ENCODE assay signal across 17 cellular contexts in genomic region chr1:23741609-23742008, GRCh38. TPM values are rescaled to one million over a fixed set of nuclear protein-coding genes. Genes with fewer than 3 reads are reported as not detected.
DNase-seq lines count a peak whose midpoint lies in the region; ATAC-seq and TF ChIP-seq lines count a peak whose summit lies in the region.
"Had no signal": no experiment of that assay in that cellular context is flagged by ENCODE, and none has a peak within 500 bp of the region (broad histone marks: within the 10 kb centered on the region; RNA-seq: fewer than 3 reads in every experiment).

No MANE protein-coding gene starts in this region.

- H3K27ac Mint-ChIP-seq in activated naive CD4-positive, alpha-beta T cell treated with anti-CD3 and anti-CD28 coated beads, Interleukin-2, amount 50 U/mL, for 24 hours = no peak overlapping the region
- H3K27ac Mint-ChIP-seq in activated naive CD4-positive, alpha-beta T cell treated with anti-CD3 and anti-CD28 coated beads, Interleukin-2, amount 50 U/mL, for 72 hours = peak overlapping the region in 1 of 2 donors; percentile 82
- no peak overlapping the region for H3K27ac Mint-ChIP-seq in activated CD4-positive, alpha-beta memory T cell treated with anti-CD3 and anti-CD28 coated beads, Interleukin-2, amount 10 ng/mL, durations not matched to agents 7 days and 5 days
- no peak overlapping the region for H3K27ac Mint-ChIP-seq in glutamatergic neuron (ENCODE audit: unreplicated experiment)
- H3K27ac Mint-ChIP-seq in activated CD8-positive, alpha-beta memory T cell treated with anti-CD3 and anti-CD28 coated beads, Interleukin-2, amount 10 ng/mL, durations not matched to agents 7 days and 5 days = no peak overlapping the region

- DNase-seq in activated naive CD4-positive, alpha-beta T cell treated with anti-CD3 and anti-CD28 coated beads, Interleukin-2, amount 50 U/mL, for 72 hours (ENCODE audit: low spot score in 2 of 2) = no peak
- no peak for DNase-seq in activated CD4-positive, alpha-beta memory T cell treated with anti-CD3 and anti-CD28 coated beads, Interleukin-2, amount 10 ng/mL, durations not matched to agents 7 days and 5 days
- DNase-seq in glutamatergic neuron (no peak), tibial nerve (ENCODE audit: low spot score in 2 of 2) (no peak), SW480 (ENCODE audit: low spot score) (no peak), COLO668 (lab: John Stamatoyannopoulos, UW; ENCODE audit: unreplicated experiment) (no peak)
- no peak for DNase-seq in activated CD8-positive, alpha-beta memory T cell treated with anti-CD3 and anti-CD28 coated beads, Interleukin-2, amount 10 ng/mL, durations not matched to agents 7 days and 5 days
- DNase-seq: activated CD4-positive, CD25-positive, alpha-beta regulatory T cell; amniotic stem cell; GDM1; NCI-H1105; NCI-H69; Peyer's patch; stimulated activated CD4-positive, alpha-beta T cell treated with anti-CD3 and anti-CD28 coated beads, Interleukin-12 subunit alpha, Interleukin-12 subunit beta, amount 100 ng/mL, for 4 hours; stimulated activated naive CD8-positive, alpha-beta T cell treated with anti-CD3 and anti-CD28 coated beads, Interleukin-15, Interleukin-2, amounts not matched to agents 100 U/mL and 50 U/mL, for 24 hours had no signal

- H3K36me3 ChIP-seq in tibial nerve = no peaks in the 10 kb centered on the region

- H3K27me3 Mint-ChIP-seq in activated naive CD4-positive, alpha-beta T cell treated with anti-CD3 and anti-CD28 coated beads, Interleukin-2, amount 50 U/mL, for 24 hours = no peaks in the 10 kb centered on the region
- no peaks in the 10 kb centered on the region for H3K27me3 Mint-ChIP-seq in activated CD4-positive, alpha-beta memory T cell treated with anti-CD3 and anti-CD28 coated beads, Interleukin-2, amount 10 ng/mL, durations not matched to agents 7 days and 5 days
- peaks cover 4% of the 10 kb centered on the region for H3K27me3 Mint-ChIP-seq in glutamatergic neuron (ENCODE audit: unreplicated experiment)
- no peaks in the 10 kb centered on the region for H3K27me3 Mint-ChIP-seq in activated CD8-positive, alpha-beta memory T cell treated with anti-CD3 and anti-CD28 coated beads, Interleukin-2, amount 10 ng/mL, durations not matched to agents 7 days and 5 days

- TF ChIP-seq CTCF in glutamatergic neuron (IDR thresholded peaks at IDR 0.05; ENCODE audit: partially characterized antibody, unreplicated experiment) = no peak
- TF ChIP-seq CTCF in tibial nerve (IDR thresholded peaks at IDR 0.05) = no peak

- H3K9me3 Mint-ChIP-seq in activated naive CD4-positive, alpha-beta T cell treated with anti-CD3 and anti-CD28 coated beads, Interleukin-2, amount 50 U/mL, for 24 hours = no peaks in the 10 kb centered on the region
- no peaks in the 10 kb centered on the region for H3K9me3 Mint-ChIP-seq in activated naive CD4-positive, alpha-beta T cell treated with anti-CD3 and anti-CD28 coated beads, Interleukin-2, amount 50 U/mL, for 72 hours
- no peaks in the 10 kb centered on the region for H3K9me3 Mint-ChIP-seq in activated CD4-positive, alpha-beta memory T cell treated with anti-CD3 and anti-CD28 coated beads, Interleukin-2, amount 10 ng/mL, durations not matched to agents 7 days and 5 days
- peaks cover 10% of the 10 kb centered on the region for H3K9me3 Mint-ChIP-seq in glutamatergic neuron (ENCODE audit: unreplicated experiment)
- H3K9me3 Mint-ChIP-seq in activated CD8-positive, alpha-beta memory T cell treated with anti-CD3 and anti-CD28 coated beads, Interleukin-2, amount 10 ng/mL, durations not matched to agents 7 days and 5 days (ENCODE audit: low read depth) = no peaks in the 10 kb centered on the region

- 77 to 84% methylated on average over 5 of the region's 5 CpGs for WGBS in tibial nerve, 2 donors

- ATAC-seq in activated naive CD4-positive, alpha-beta T cell treated with anti-CD3 and anti-CD28 coated beads, Interleukin-2, amount 50 U/mL, for 72 hours = no peak
- no peak for ATAC-seq in activated CD8-positive, alpha-beta memory T cell treated with anti-CD3 and anti-CD28 coated beads, Interleukin-2, amount 10 ng/mL, durations not matched to agents 7 days and 5 days
- ATAC-seq: SK-N-SH treated with all-trans-retinoic acid at 6 μM for 48 hours; stimulated activated naive CD8-positive, alpha-beta T cell treated with anti-CD3 and anti-CD28 coated beads, Interleukin-15, Interleukin-2, amounts not matched to agents 100 U/mL and 50 U/mL, for 24 hours had no signal

- peaks cover 1% of the 10 kb centered on the region for H3K36me3 Mint-ChIP-seq in activated naive CD4-positive, alpha-beta T cell treated with anti-CD3 and anti-CD28 coated beads, Interleukin-2, amount 50 U/mL, for 24 hours
- peaks cover 11 to 17% of the 10 kb centered on the region in 2 donors for H3K36me3 Mint-ChIP-seq in activated naive CD4-positive, alpha-beta T cell treated with anti-CD3 and anti-CD28 coated beads, Interleukin-2, amount 50 U/mL, for 72 hours
- H3K36me3 Mint-ChIP-seq in activated CD4-positive, alpha-beta memory T cell treated with anti-CD3 and anti-CD28 coated beads, Interleukin-2, amount 10 ng/mL, durations not matched to agents 7 days and 5 days (ENCODE audit: low read depth) = peaks cover 9% of the 10 kb centered on the region
- no peaks in the 10 kb centered on the region for H3K36me3 Mint-ChIP-seq in glutamatergic neuron (ENCODE audit: unreplicated experiment)
- H3K36me3 Mint-ChIP-seq in activated CD8-positive, alpha-beta memory T cell treated with anti-CD3 and anti-CD28 coated beads, Interleukin-2, amount 10 ng/mL, durations not matched to agents 7 days and 5 days = peaks cover 7% of the 10 kb centered on the region

- H3K27me3 ChIP-seq in tibial nerve = no peaks in the 10 kb centered on the region
- H3K27me3 ChIP-seq: Peyer's patch had no signal

- H3K9me3 ChIP-seq in tibial nerve = no peaks in the 10 kb centered on the region
- H3K9me3 ChIP-seq: Peyer's patch had no signal

- peaks cover 29% of the 10 kb centered on the region for H3K4me1 Mint-ChIP-seq in activated naive CD4-positive, alpha-beta T cell treated with anti-CD3 and anti-CD28 coated beads, Interleukin-2, amount 50 U/mL, for 24 hours
- H3K4me1 Mint-ChIP-seq in activated CD4-positive, alpha-beta memory T cell treated with anti-CD3 and anti-CD28 coated beads, Interleukin-2, amount 10 ng/mL, durations not matched to agents 7 days and 5 days = peaks cover 31% of the 10 kb centered on the region
- H3K4me1 Mint-ChIP-seq in glutamatergic neuron (ENCODE audit: low read depth, unreplicated experiment) = peaks cover 9% of the 10 kb centered on the region
- peaks cover 37% of the 10 kb centered on the region for H3K4me1 Mint-ChIP-seq in activated CD8-positive, alpha-beta memory T cell treated with anti-CD3 and anti-CD28 coated beads, Interleukin-2, amount 10 ng/mL, durations not matched to agents 7 days and 5 days

- CTCF ChIA-PET in activated CD4-positive, alpha-beta memory T cell treated with anti-CD3 and anti-CD28 coated beads, Interleukin-2, amount 10 ng/mL, durations not matched to agents 7 days and 5 days (lab: Charles Lee) = interaction anchor here (1.3 kb wide), 1 partner anchor 104 kb away, joined by 3 read pairs; no protein-coding TSS in a partner anchor
- CTCF ChIA-PET in activated CD8-positive, alpha-beta memory T cell treated with anti-CD3 and anti-CD28 coated beads, Interleukin-2, amount 10 ng/mL, durations not matched to agents 7 days and 5 days (lab: Charles Lee) = no interaction called here

- no peak overlapping the region for H3K27ac ChIP-seq in tibial nerve
- H3K27ac ChIP-seq: Peyer's patch had no signal

- TF ChIP-seq POLR2A in tibial nerve (IDR thresholded peaks at IDR 0.05) = no peak

- no peak for TF ChIP-seq EP300 in tibial nerve (IDR thresholded peaks at IDR 0.05)

- H3K4me3 Mint-ChIP-seq in activated naive CD4-positive, alpha-beta T cell treated with anti-CD3 and anti-CD28 coated beads, Interleukin-2, amount 50 U/mL, for 24 hours = peak overlapping the region; percentile 94
- peak overlapping the region; percentile 86 for H3K4me3 Mint-ChIP-seq in activated CD4-positive, alpha-beta memory T cell treated with anti-CD3 and anti-CD28 coated beads, Interleukin-2, amount 10 ng/mL, durations not matched to agents 7 days and 5 days
- H3K4me3 Mint-ChIP-seq in glutamatergic neuron (ENCODE audit: unreplicated experiment) = peak overlapping the region; percentile 83
- H3K4me3 Mint-ChIP-seq in activated CD8-positive, alpha-beta memory T cell treated with anti-CD3 and anti-CD28 coated beads, Interleukin-2, amount 10 ng/mL, durations not matched to agents 7 days and 5 days = no peak overlapping the region

- POLR2A ChIA-PET in activated CD4-positive, alpha-beta memory T cell treated with anti-CD3 and anti-CD28 coated beads, Interleukin-2, amount 10 ng/mL, durations not matched to agents 7 days and 5 days (lab: Charles Lee) = interaction anchor here (1.1 kb wide), 1 partner anchor 50 kb away, joined by 4 read pairs; the partner anchor contains the start of gene RPL11

- no peak overlapping the region for H3K4me3 ChIP-seq in tibial nerve
- H3K4me3 ChIP-seq: Peyer's patch had no signal

- peaks cover 0 to 32% (median 9%) of the 10 kb centered on the region in 4 donors for H3K4me1 ChIP-seq in tibial nerve

RNA-seq across cellular contexts. Expression of gene ELOA, which starts 1.7 kb away (rescaled TPM):
- 10 to 100 TPM; 30.9 to 33.4 TPM for total RNA-seq in activated naive CD4-positive, alpha-beta T cell treated with anti-CD3 and anti-CD28 coated beads, Interleukin-2, amount 50 U/mL, for 72 hours
- total RNA-seq in activated CD4-positive, alpha-beta memory T cell treated with anti-CD3 and anti-CD28 coated beads, Interleukin-2, amount 10 ng/mL, durations not matched to agents 7 days and 5 days = 10 to 100 TPM; 34.1 to 35.2 TPM
- total RNA-seq in glutamatergic neuron (ENCODE audit: unreplicated experiment) = 40.6 TPM
- total RNA-seq in tibial nerve = 10 to 100 TPM; 21.4 to 32.7 (median 23.7) TPM
- total RNA-seq in activated CD8-positive, alpha-beta memory T cell treated with anti-CD3 and anti-CD28 coated beads, Interleukin-2, amount 10 ng/mL, durations not matched to agents 7 days and 5 days = 10 to 100 TPM; 30.1 to 40.7 TPM

RNA-seq across cellular contexts. Expression of gene PITHD1, which starts 36.6 kb away (rescaled TPM):
- total RNA-seq in activated naive CD4-positive, alpha-beta T cell treated with anti-CD3 and anti-CD28 coated beads, Interleukin-2, amount 50 U/mL, for 72 hours = 10 to 100 TPM; 68.6 to 94.7 TPM
- 10 to 100 TPM; 50.0 to 51.6 TPM for total RNA-seq in activated CD4-positive, alpha-beta memory T cell treated with anti-CD3 and anti-CD28 coated beads, Interleukin-2, amount 10 ng/mL, durations not matched to agents 7 days and 5 days
- 35.0 TPM for total RNA-seq in glutamatergic neuron (ENCODE audit: unreplicated experiment)
- 100 to 1,000 TPM in 1 of 4 donors, 10 to 100 TPM in 3; 64.2 to 105 (median 68.0) TPM for total RNA-seq in tibial nerve
- total RNA-seq in activated CD8-positive, alpha-beta memory T cell treated with anti-CD3 and anti-CD28 coated beads, Interleukin-2, amount 10 ng/mL, durations not matched to agents 7 days and 5 days = 10 to 100 TPM; 52.9 to 67.1 TPM

RNA-seq across cellular contexts. Expression of gene LYPLA2, which starts 49.3 kb away (rescaled TPM):
- total RNA-seq in activated naive CD4-positive, alpha-beta T cell treated with anti-CD3 and anti-CD28 coated beads, Interleukin-2, amount 50 U/mL, for 72 hours = 10 to 100 TPM; 73.6 to 78.1 TPM
- 10 to 100 TPM; 76.1 to 80.8 TPM for total RNA-seq in activated CD4-positive, alpha-beta memory T cell treated with anti-CD3 and anti-CD28 coated beads, Interleukin-2, amount 10 ng/mL, durations not matched to agents 7 days and 5 days
- 191 TPM for total RNA-seq in glutamatergic neuron (ENCODE audit: unreplicated experiment)
- total RNA-seq in tibial nerve = 10 to 100 TPM; 23.6 to 36.3 (median 31.6) TPM
- 10 to 100 TPM; 75.7 to 87.2 TPM for total RNA-seq in activated CD8-positive, alpha-beta memory T cell treated with anti-CD3 and anti-CD28 coated beads, Interleukin-2, amount 10 ng/mL, durations not matched to agents 7 days and 5 days

RNA-seq across cellular contexts. Expression of gene RPL11, which starts 50.0 kb away (rescaled TPM):
- 1,000 to 10,000 TPM; 1,409 to 1,417 TPM for total RNA-seq in activated naive CD4-positive, alpha-beta T cell treated with anti-CD3 and anti-CD28 coated beads, Interleukin-2, amount 50 U/mL, for 72 hours
- total RNA-seq in activated CD4-positive, alpha-beta memory T cell treated with anti-CD3 and anti-CD28 coated beads, Interleukin-2, amount 10 ng/mL, durations not matched to agents 7 days and 5 days = 1,000 to 10,000 TPM; 1,074 to 1,084 TPM
- total RNA-seq in glutamatergic neuron (ENCODE audit: unreplicated experiment) = 657 TPM
- total RNA-seq in tibial nerve = 100 to 1,000 TPM; 739 to 843 (median 765) TPM
- 1,000 to 10,000 TPM in 1 of 2 experiments, 100 to 1,000 TPM in 1; 844 to 1,001 TPM for total RNA-seq in activated CD8-positive, alpha-beta memory T cell treated with anti-CD3 and anti-CD28 coated beads, Interleukin-2, amount 10 ng/mL, durations not matched to agents 7 days and 5 days

RNA-seq across cellular contexts. Expression of gene GALE, which starts 58.9 kb away (rescaled TPM):
- total RNA-seq in activated naive CD4-positive, alpha-beta T cell treated with anti-CD3 and anti-CD28 coated beads, Interleukin-2, amount 50 U/mL, for 72 hours = 10 to 100 TPM; 43.6 to 53.2 TPM
- total RNA-seq in activated CD4-positive, alpha-beta memory T cell treated with anti-CD3 and anti-CD28 coated beads, Interleukin-2, amount 10 ng/mL, durations not matched to agents 7 days and 5 days = 10 to 100 TPM; 33.5 to 37.6 TPM
- 32.6 TPM for total RNA-seq in glutamatergic neuron (ENCODE audit: unreplicated experiment)
- 10 to 100 TPM; 12.6 to 21.6 (median 15.8) TPM for total RNA-seq in tibial nerve
- 10 to 100 TPM; 39.0 to 41.2 TPM for total RNA-seq in activated CD8-positive, alpha-beta memory T cell treated with anti-CD3 and anti-CD28 coated beads, Interleukin-2, amount 10 ng/mL, durations not matched to agents 7 days and 5 days
